Comparison of ENCODE assay signal across 7 cellular contexts in the genomic region with DNA sequence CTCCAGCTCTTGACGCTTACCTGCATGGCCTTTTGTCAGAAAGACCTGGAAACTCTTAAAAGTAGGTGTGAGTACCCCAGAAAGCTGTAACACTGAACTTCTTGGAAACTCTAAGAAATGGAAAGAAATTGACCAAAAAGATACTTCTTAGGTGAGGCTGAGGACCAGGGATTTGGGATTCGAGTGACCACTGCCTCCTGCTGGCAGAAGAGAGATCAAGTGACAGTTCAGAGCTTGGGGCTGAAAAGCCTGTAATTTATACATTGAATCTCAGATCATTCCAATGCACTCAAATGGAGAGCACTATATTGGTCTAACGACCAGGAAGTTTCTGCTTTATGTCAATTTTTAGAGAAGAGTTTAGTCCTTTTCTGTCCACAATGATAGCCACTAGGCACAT.
DNase-seq lines count a peak whose midpoint lies in the region; ATAC-seq and TF ChIP-seq lines count a peak whose summit lies in the region.

No MANE protein-coding gene starts in this region.

- no peaks in the 10 kb centered on the region for H4K20me1 ChIP-seq in OCI-LY1 (ENCODE audit: insufficient read depth, low read length)

- H3F3A ChIP-seq in OCI-LY1 (ENCODE audit: insufficient read depth, low read length), result no peaks in the 10 kb centered on the region

- H3K4me2 ChIP-seq in OCI-LY1 (ENCODE audit: low read length), result no peak overlapping the region

- no peaks in the 10 kb centered on the region for H3K79me2 ChIP-seq in OCI-LY1 (ENCODE audit: insufficient read depth, low read length)

- ATAC-seq in GM18867 (IDR thresholded peaks at IDR 0.05; ENCODE audit: unreplicated experiment) (no peak), HG03280 (IDR thresholded peaks at IDR 0.05; ENCODE audit: unreplicated experiment) (no peak)

- no peaks in the 10 kb centered on the region for H3K4me1 ChIP-seq in OCI-LY1 (ENCODE audit: insufficient read depth, low read length, severe bottlenecking)

- DNase-seq in fibroblast of gingiva (ENCODE audit: low read depth) (peak; percentile 2), putamen (ENCODE audit: low spot score) (peak; percentile 16), KG1 (lab: John Stamatoyannopoulos, UW) (no peak)

- H3K9me2 ChIP-seq in OCI-LY1 (ENCODE audit: low read depth, low read length), result no peaks in the 10 kb centered on the region

- no peak overlapping the region for H2AFZ ChIP-seq in OCI-LY1 (ENCODE audit: low read length)

- no peaks in the 10 kb centered on the region for H3K36me3 ChIP-seq in OCI-LY1 (ENCODE audit: insufficient read depth, low read length)

- H3K9ac ChIP-seq in OCI-LY1 (ENCODE audit: low read length), result no peak overlapping the region

- no peaks in the 10 kb centered on the region for H3K9me3 ChIP-seq in OCI-LY1 (ENCODE audit: low read length)

- peak; percentile 34; the same call in 1 of the 2 replicates for TF ChIP-seq CTCF in GM12875 (IDR thresholded peaks at IDR 0.05; ENCODE audit: borderline replicate concordance, insufficient read depth, low read depth, low read length)
- peak; percentile 55 for TF ChIP-seq CTCF in OCI-LY1 (IDR thresholded peaks at IDR 0.05; ENCODE audit: low read length)

- no peak overlapping the region for H3K27ac ChIP-seq in OCI-LY1 (ENCODE audit: low read depth, low read length, poor library complexity, severe bottlenecking)

- no peaks in the 10 kb centered on the region for H3K27me3 ChIP-seq in OCI-LY1 (ENCODE audit: insufficient read depth, low read length)

- H3K4me3 ChIP-seq in GM12875 (ENCODE audit: low read depth, low read length) (no peak overlapping the region), OCI-LY1 (ENCODE audit: low read depth, low read length, poor library complexity, severe bottlenecking) (no peak overlapping the region)
